In genomic region chr2:29130295-29130694, GRCh38 we compare ENCODE assay signal across 9 cellular contexts. TPM values are rescaled to one million over a fixed set of nuclear protein-coding genes. Genes with fewer than 3 reads are reported as not detected.
A peak's percentile ranks its signal among the peaks of the same experiment; 100 is the strongest.
DNase-seq lines count a peak whose midpoint lies in the region; ATAC-seq, FAIRE-seq and TF ChIP-seq lines count a peak whose summit lies in the region.
"Had no signal": no experiment of that assay in that cellular context is flagged by ENCODE, and none has a peak within 500 bp of the region (broad histone marks: within the 10 kb centered on the region; RNA-seq: fewer than 3 reads in every experiment).

No MANE protein-coding gene starts in this region.

- peak; percentile 59 for DNase-seq in AG08395 (ENCODE audit: low spot score)
- peak; percentile 10 for DNase-seq in activated naive CD8-positive, alpha-beta T cell treated with anti-CD3 and anti-CD28 coated beads, Interleukin-2, amount 50 U/mL, for 24 hours
- no peak for DNase-seq in kidney
- DNase-seq in tibial artery, result no peak
- no peak for DNase-seq in NCI-H2107 (lab: John Stamatoyannopoulos, UW)
- no peak for DNase-seq in HPDE6-E6E7 (ENCODE audit: extremely low spot score)

- peak; percentile 81 for ATAC-seq in GM18511 (IDR thresholded peaks at IDR 0.05; ENCODE audit: unreplicated experiment)
- ATAC-seq in activated naive CD8-positive, alpha-beta T cell treated with anti-CD3 and anti-CD28 coated beads, Interleukin-2, amount 50 U/mL, for 24 hours, result peak; percentile 90

- H3K4me1 ChIP-seq in KMS-11 (ENCODE audit: low read depth, poor library complexity, severe bottlenecking) (peaks cover 27% of the 10 kb centered on the region), kidney (ENCODE audit: control insufficient read depth in 1 of 2, insufficient read depth in 1 of 2, low read depth in 1 of 2, low read length in 2 of 2) (peaks cover 2 to 5% of the 10 kb centered on the region in 2 donors), tibial artery (peaks cover 0 to 33% (median 5%) of the 10 kb centered on the region in 4 donors)

- no peaks in the 10 kb centered on the region for H3K27me3 Mint-ChIP-seq in activated naive CD8-positive, alpha-beta T cell treated with anti-CD3 and anti-CD28 coated beads, Interleukin-2, amount 50 U/mL, for 24 hours

- FAIRE-seq in kidney (lab: Jason Lieb, UNC), result peak; percentile 87

- H3K27me3 ChIP-seq in KMS-11 (ENCODE audit: insufficient read depth, low read depth) (no peaks in the 10 kb centered on the region), tibial artery (no peaks in the 10 kb centered on the region)

- peak overlapping the region; percentile 4 for H3K4me3 ChIP-seq in KMS-11 (IDR thresholded peaks at IDR 0.05; ENCODE audit: insufficient read depth, low read depth, low read length)
- H3K4me3 ChIP-seq in kidney (ENCODE audit: low read length in 2 of 2), result no peak overlapping the region
- no peak overlapping the region for H3K4me3 ChIP-seq in tibial artery

- H3K79me2 ChIP-seq in KMS-11 (ENCODE audit: insufficient read depth, low read depth), result no peaks in the 10 kb centered on the region

- no peaks in the 10 kb centered on the region for H3K9me3 Mint-ChIP-seq in activated naive CD8-positive, alpha-beta T cell treated with anti-CD3 and anti-CD28 coated beads, Interleukin-2, amount 50 U/mL, for 24 hours

- TF ChIP-seq CTCF in KMS-11 (conservative IDR thresholded peaks at IDR 0.05; ENCODE audit: low read depth, low read length) (no peak), kidney (IDR thresholded peaks at IDR 0.05; ENCODE audit: borderline replicate concordance, extremely low read depth, insufficient read depth) (no peak), tibial artery (IDR thresholded peaks at IDR 0.05) (no peak)

- H4K20me1 ChIP-seq in KMS-11 (ENCODE audit: insufficient read depth), result no peaks in the 10 kb centered on the region

- H3K9ac ChIP-seq in KMS-11 (peak overlapping the region; percentile 30; the same call in 1 of the 2 replicates), kidney (ENCODE audit: low read length in 2 of 2) (no peak overlapping the region)

- intact Hi-C loops in kidney (cut with DNase I) (no loop called here), tibial artery (cut with DNase I; ENCODE audit: low total_unique reads) (no loop called here)

- H3K4me2 ChIP-seq in KMS-11, result peak overlapping the region; percentile 47

- peak overlapping the region; percentile 80 for H3K27ac Mint-ChIP-seq in activated naive CD8-positive, alpha-beta T cell treated with anti-CD3 and anti-CD28 coated beads, Interleukin-2, amount 50 U/mL, for 24 hours

- H3K27ac ChIP-seq in KMS-11 (peak overlapping the region; percentile 69), kidney (ENCODE audit: low read depth in 2 of 2, low read length in 2 of 2) (peak overlapping the region in 1 of 2 donors; percentile 62), tibial artery (peak overlapping the region; percentile 39 to 63)

- peak overlapping the region; percentile 33 for H2AFZ ChIP-seq in KMS-11 (ENCODE audit: low read depth)

- H3K4me1 Mint-ChIP-seq in activated naive CD8-positive, alpha-beta T cell treated with anti-CD3 and anti-CD28 coated beads, Interleukin-2, amount 50 U/mL, for 24 hours, result peaks cover 35% of the 10 kb centered on the region

- H3K4me3 Mint-ChIP-seq in activated naive CD8-positive, alpha-beta T cell treated with anti-CD3 and anti-CD28 coated beads, Interleukin-2, amount 50 U/mL, for 24 hours, result peak overlapping the region; percentile 34

- H3K36me3 ChIP-seq in KMS-11 (ENCODE audit: insufficient read depth) (no peaks in the 10 kb centered on the region), kidney (ENCODE audit: control insufficient read depth in 1 of 2, insufficient read depth in 2 of 2, low read length in 2 of 2) (peaks cover 4% of the 10 kb centered on the region in 2 donors), tibial artery (peaks cover 23 to 33% (median 26%) of the 10 kb centered on the region in 3 donors)

- H3K36me3 Mint-ChIP-seq in activated naive CD8-positive, alpha-beta T cell treated with anti-CD3 and anti-CD28 coated beads, Interleukin-2, amount 50 U/mL, for 24 hours (ENCODE audit: low read depth), result peaks cover 26% of the 10 kb centered on the region

- no peaks in the 10 kb centered on the region for H3K9me3 ChIP-seq in kidney (ENCODE audit: control insufficient read depth in 1 of 2, low read length in 2 of 2)
- no peaks in the 10 kb centered on the region for H3K9me3 ChIP-seq in tibial artery

RNA-seq across cellular contexts. Expression of gene CLIP4, which starts 15.1 kb away (rescaled TPM):
- total RNA-seq in kidney, result 18.1 TPM
- 7.8 TPM for polyA plus RNA-seq in kidney (ENCODE audit: insufficient read depth, low read depth, low replicate concordance)

RNA-seq across cellular contexts. Expression of gene PCARE, which starts 56.0 kb away (rescaled TPM):
- not detected for total RNA-seq in kidney
- 1.3 TPM for polyA plus RNA-seq in kidney (ENCODE audit: insufficient read depth, low read depth, low replicate concordance)
- total RNA-seq: kidney epithelial cell had no signal

Comparison
In these comparisons a context has a peak if more than half of its experiments do, and no peak if none do; other contexts are left out.
1. DNase-seq: peak in AG08395 (single experiment) and activated naive CD8-positive, alpha-beta T cell treated with anti-CD3 and anti-CD28 coated beads, Interleukin-2, amount 50 U/mL, for 24 hours (single experiment); none in kidney (single experiment), tibial artery (0 of 2), NCI-H2107 (single experiment) and HPDE6-E6E7 (single experiment).